ENCODE assay signal across 12 cellular contexts in the genomic region with DNA sequence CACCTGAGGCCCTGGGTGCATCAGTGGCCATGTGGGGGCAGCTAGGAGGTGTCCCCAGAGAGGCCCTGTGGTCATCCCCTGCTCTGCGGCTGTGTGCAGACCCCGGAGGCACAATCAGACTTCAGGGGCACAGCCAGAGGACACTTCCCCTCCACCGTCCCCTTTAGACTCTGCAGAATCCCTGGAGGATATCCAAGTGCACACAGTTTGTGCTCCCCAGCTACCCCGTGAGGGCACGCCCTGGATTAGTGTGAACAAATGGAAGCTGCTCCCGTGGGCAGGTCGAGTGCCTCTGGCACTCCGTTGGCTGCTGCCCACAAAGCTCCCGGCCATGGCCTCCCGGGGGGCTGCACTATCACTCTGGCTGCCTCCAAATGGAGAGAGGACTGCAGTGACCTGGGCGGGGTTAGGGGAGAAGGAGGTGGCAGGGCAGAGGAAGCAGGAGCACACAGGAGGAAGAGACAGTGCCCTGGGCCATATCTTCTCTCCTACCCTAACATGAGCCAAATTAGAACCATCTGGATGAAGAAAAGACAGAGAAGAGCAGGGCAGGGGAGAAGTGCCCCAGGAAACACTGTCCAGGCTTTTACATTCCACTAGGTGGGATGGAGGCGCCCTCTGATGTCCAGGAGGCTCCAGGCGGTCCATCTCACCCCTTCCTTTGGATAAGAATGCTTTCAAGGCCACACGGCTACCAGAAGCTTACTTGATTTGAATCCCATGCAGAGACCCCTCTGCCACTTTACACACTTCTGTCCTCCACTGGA. TPM values are rescaled to one million over a fixed set of nuclear protein-coding genes. Genes with fewer than 3 reads are reported as not detected.
DNase-seq lines count a peak whose midpoint lies in the region; ATAC-seq, FAIRE-seq and TF ChIP-seq lines count a peak whose summit lies in the region.
"Had no signal": no experiment of that assay in that cellular context is flagged by ENCODE, and none has a peak within 500 bp of the region (broad histone marks: within the 10 kb centered on the region; RNA-seq: fewer than 3 reads in every experiment).

No MANE protein-coding gene starts in this region.

- peaks cover 15% of the 10 kb centered on the region for H3K9me3 ChIP-seq in HepG2 (ENCODE audit: low read length)
- H3K9me3 ChIP-seq in right lobe of liver: no peaks in the 10 kb centered on the region
- peaks cover 9% of the 10 kb centered on the region for H3K9me3 ChIP-seq in Panc1 (ENCODE audit: control insufficient read depth, insufficient read depth, low read depth, low read length)

- peaks cover 10% of the 10 kb centered on the region for H3K9me3 Mint-ChIP-seq in endothelial cell (ENCODE audit: unreplicated experiment)
- peaks cover 3% of the 10 kb centered on the region for H3K9me3 Mint-ChIP-seq in natural killer cell treated with Interleukin-12 subunit alpha and Interleukin-12 subunit beta and Interleukin-15 and Interleukin-18, amount 100 ng/mL, for 72 hours

- H3K27me3 ChIP-seq in HepG2 (ENCODE audit: control insufficient read depth in 1 of 2, insufficient read depth in 2 of 2, low read length in 2 of 2) (peaks cover 0 to 2% of the 10 kb centered on the region in 2 experiments; a peak in 2 of 5 replicates), right lobe of liver (no peaks in the 10 kb centered on the region), Panc1 (ENCODE audit: control insufficient read depth, insufficient read depth, low read length) (no peaks in the 10 kb centered on the region)
- H3K27me3 ChIP-seq: ascending aorta had no signal

- H3K4me1 Mint-ChIP-seq in endothelial cell (ENCODE audit: unreplicated experiment): peaks cover 15% of the 10 kb centered on the region
- peaks cover 9 to 11% of the 10 kb centered on the region in 2 donors for H3K4me1 Mint-ChIP-seq in natural killer cell treated with Interleukin-12 subunit alpha and Interleukin-12 subunit beta and Interleukin-15 and Interleukin-18, amount 100 ng/mL, for 72 hours (ENCODE audit: low read depth in 2 of 2)

- TF ChIP-seq EP300 in HepG2 (IDR thresholded peaks at IDR 0.05; ENCODE audit: low read depth in 2 of 2, low read length in 2 of 2): no peak
- no peak for TF ChIP-seq EP300 in HepG2 (CRISPR knock-in tag; IDR thresholded peaks at IDR 0.05; ENCODE audit: borderline replicate concordance)

- no peak overlapping the region for H2AFZ ChIP-seq in HepG2 (ENCODE audit: low read length)

- H3K27me3 Mint-ChIP-seq in endothelial cell (ENCODE audit: unreplicated experiment): no peaks in the 10 kb centered on the region
- H3K27me3 Mint-ChIP-seq in natural killer cell treated with Interleukin-12 subunit alpha and Interleukin-12 subunit beta and Interleukin-15 and Interleukin-18, amount 100 ng/mL, for 72 hours: no peaks in the 10 kb centered on the region

- no peaks in the 10 kb centered on the region for H4K20me1 ChIP-seq in HepG2 (ENCODE audit: insufficient read depth, low read length)

- intact Hi-C loops in HepG2 (cut with micrococcal nuclease; ENCODE audit: unreplicated experiment): no loop called here
- intact Hi-C loops in right lobe of liver (cut with DNase I): no loop called here
- intact Hi-C loops in Panc1 (cut with micrococcal nuclease; ENCODE audit: unreplicated experiment): no loop called here

- 13% methylated on average over 11 of the region's 14 CpGs for WGBS in HepG2 (ENCODE audit: low lambda C conversion rate)
- WGBS in right lobe of liver (ENCODE audit: insufficient coverage, low coverage, low lambda C conversion rate, missing lambda C conversion rate): 80% methylated on average over 1 of the region's 14 CpGs

- ATAC-seq in HepG2 (0 out of 3 replicates have a peak, but pooled peaks have one; percentile 7), right lobe of liver (no peak), Panc1 (peak; percentile 52; the same call in 1 of the 2 replicates), HG03196 (IDR thresholded peaks at IDR 0.05; ENCODE audit: unreplicated experiment) (no peak)
- ATAC-seq in natural killer cell treated with Interleukin-12 subunit alpha and Interleukin-12 subunit beta and Interleukin-15 and Interleukin-18, amount 100 ng/mL, for 72 hours: no peak

- H3K4me2 ChIP-seq in HepG2 (ENCODE audit: low read depth, low read length): peak overlapping the region; percentile 61

- BruUV-seq in HepG2 (replicated peaks; lab: Mats Ljungman, UMichigan): no TSS peak
- BruUV-seq in Panc1 (replicated peaks; lab: Mats Ljungman, UMichigan): no TSS peak

- H3K36me3 Mint-ChIP-seq in endothelial cell (ENCODE audit: low read depth, unreplicated experiment): peaks cover 8% of the 10 kb centered on the region
- peaks cover 10% of the 10 kb centered on the region for H3K36me3 Mint-ChIP-seq in natural killer cell treated with Interleukin-12 subunit alpha and Interleukin-12 subunit beta and Interleukin-15 and Interleukin-18, amount 100 ng/mL, for 72 hours

- no peak for DNase-seq in HepG2 (ENCODE audit: low spot score)
- DNase-seq in right lobe of liver: no peak
- no peak for DNase-seq in Panc1 (ENCODE audit: low read depth, low spot score)
- no peak for DNase-seq in endothelial cell (ENCODE audit: low spot score)
- DNase-seq in natural killer cell treated with Interleukin-12 subunit alpha and Interleukin-12 subunit beta and Interleukin-15 and Interleukin-18, amount 100 ng/mL, for 72 hours (ENCODE audit: low spot score): no peak
- DNase-seq in nucleus accumbens (lab: John Stamatoyannopoulos, UW): no peak
- no peak for DNase-seq in stimulated activated CD4-positive, alpha-beta T cell treated with anti-CD3 and anti-CD28 coated beads, Interleukin-2, amount 100 ng/mL, for 48 hours
- DNase-seq: CD8-positive, alpha-beta memory T cell; NCI-H2029 treated with DMSO at 0.1 percent for 48 hours; SHP77 treated with DMSO at 0.1 percent for 48 hours had no signal

- H3K4me3 ChIP-seq in HepG2 (replicated peaks in 1 of 3; ENCODE audit: insufficient read depth in 1 of 3, low read depth in 2 of 3, low read length in 3 of 3): no peak overlapping the region; a peak in 1 of 6 replicates
- no peak overlapping the region for H3K4me3 ChIP-seq in right lobe of liver
- H3K4me3 ChIP-seq in Panc1 (ENCODE audit: low read depth in 2 of 2, low read length in 2 of 2): no peak overlapping the region
- H3K4me3 ChIP-seq: ascending aorta had no signal

- H3K27ac ChIP-seq in HepG2 (ENCODE audit: extremely low read length, insufficient read depth, low read length) (no peak overlapping the region), right lobe of liver (no peak overlapping the region), Panc1 (ENCODE audit: low read length) (no peak overlapping the region)
- H3K27ac ChIP-seq: ascending aorta had no signal

- no peak overlapping the region for H3K9ac ChIP-seq in HepG2 (ENCODE audit: insufficient read depth, low read depth, low read length)

- TF ChIP-seq CTCF in HepG2 (CRISPR knock-in tag; IDR thresholded peaks at IDR 0.05): peak; percentile 41
- peak in 1 of 4 donors; percentile 4 for TF ChIP-seq CTCF in right lobe of liver (IDR thresholded peaks at IDR 0.05)
- TF ChIP-seq CTCF in Panc1 (IDR thresholded peaks at IDR 0.05): no peak; the same call in 1 of the 2 replicates
- TF ChIP-seq CTCF in endothelial cell (IDR thresholded peaks at IDR 0.05; ENCODE audit: unreplicated experiment): no peak

- CTCF ChIA-PET in HepG2 (lab: Yijun Ruan, JAX; ENCODE audit: low intra/inter-chr PET ratio, low total read pairs): no interaction called here
- CTCF ChIA-PET in Panc1 (lab: Charles Lee): interaction anchor here (0.6 kb wide), 1 partner anchor 169 kb away, joined by 3 read pairs; no protein-coding TSS in a partner anchor

- no peak for FAIRE-seq in HepG2 (lab: Jason Lieb, UNC)

- POLR2A ChIA-PET in HepG2 (lab: Yijun Ruan, JAX): no interaction called here
- POLR2A ChIA-PET in Panc1 (lab: Charles Lee): no interaction called here

- no peak for TF ChIP-seq RAD21 in HepG2 (CRISPR knock-in tag; IDR thresholded peaks at IDR 0.05)

- no peak overlapping the region for H3K27ac Mint-ChIP-seq in endothelial cell (ENCODE audit: unreplicated experiment)
- no peak overlapping the region for H3K27ac Mint-ChIP-seq in natural killer cell treated with Interleukin-12 subunit alpha and Interleukin-12 subunit beta and Interleukin-15 and Interleukin-18, amount 100 ng/mL, for 72 hours

- H3K79me2 ChIP-seq in HepG2 (ENCODE audit: insufficient read depth, low read length): no peaks in the 10 kb centered on the region

- H3K4me3 Mint-ChIP-seq in endothelial cell (ENCODE audit: unreplicated experiment): peak overlapping the region; percentile 23
- no peak overlapping the region for H3K4me3 Mint-ChIP-seq in natural killer cell treated with Interleukin-12 subunit alpha and Interleukin-12 subunit beta and Interleukin-15 and Interleukin-18, amount 100 ng/mL, for 72 hours
- H3K4me3 Mint-ChIP-seq: CD8-positive, alpha-beta memory T cell had no signal

- in situ Hi-C loops in HepG2 (cut with HindIII; ENCODE audit: extremely low pct_ligation_motif_present, low pct_unique_long_range_greater_than_20kb) (no loop called here), Panc1 (cut with HindIII; ENCODE audit: low pct_unique_long_range_greater_than_20kb, low sequenced_read_pairs) (loop anchor here (5.0 kb wide), 1 partner anchor 53 kb away; no protein-coding TSS in a partner anchor)

- no peak for TF ChIP-seq POLR2A in HepG2 (IDR thresholded peaks at IDR 0.05; ENCODE audit: insufficient read depth in 1 of 2, low read depth in 2 of 2, low read length in 2 of 2)
- TF ChIP-seq POLR2A in right lobe of liver (IDR thresholded peaks at IDR 0.05): no peak

- no peaks in the 10 kb centered on the region for H3K36me3 ChIP-seq in HepG2 (replicated peaks in 1 of 2; ENCODE audit: control insufficient read depth in 1 of 2, insufficient read depth in 2 of 2, low read length in 2 of 2)
- H3K36me3 ChIP-seq in right lobe of liver: no peaks in the 10 kb centered on the region
- no peaks in the 10 kb centered on the region for H3K36me3 ChIP-seq in Panc1 (ENCODE audit: control insufficient read depth, insufficient read depth, low read length)
- H3K36me3 ChIP-seq: ascending aorta had no signal

- H3K4me1 ChIP-seq in HepG2 (ENCODE audit: insufficient read depth, low read length) (peaks cover 23% of the 10 kb centered on the region), right lobe of liver (peaks cover 0 to 3% (median 1%) of the 10 kb centered on the region in 4 donors), Panc1 (ENCODE audit: control insufficient read depth, insufficient read depth, low read length) (peaks cover 13% of the 10 kb centered on the region; the same call in 1 of the 2 replicates)

RNA-seq across cellular contexts. Expression of gene ACAD9, which starts 29.5 kb away (rescaled TPM):
- total RNA-seq in HepG2 (2016; rRNA removed; fragmentation: Illumina TruSeq; extraction: Trizol) (37.3 and 38.2 TPM in 2 replicates), right lobe of liver (10 to 100 TPM; 28.5 to 36.9 (median 28.9) TPM), Panc1 (2021; ENCODE audit: unreplicated experiment) (70.9 TPM), endothelial cell (ENCODE audit: unreplicated experiment) (46.5 TPM)
- total RNA-seq in HepG2 (2016; cell fraction: cytosol; rRNA removed; fragmentation: Illumina TruSeq; extraction: Trizol; ENCODE audit: low read depth): 8.1 and 10.8 TPM in 2 replicates
- total RNA-seq in HepG2 (2016; cell fraction: insoluble cytoplasmic fraction; rRNA removed; fragmentation: Illumina TruSeq; extraction: Trizol): 39.1 and 39.5 TPM in 2 replicates
- 11.6 and 12.1 TPM in 2 replicates for total RNA-seq in HepG2 (2016; cell fraction: membrane; rRNA removed; fragmentation: Illumina TruSeq; extraction: Trizol)
- total RNA-seq in HepG2 (2016; cell fraction: nucleus; rRNA removed; fragmentation: Illumina TruSeq; extraction: Trizol): 44.5 and 48.5 TPM in 2 replicates
- polyA plus RNA-seq in HepG2 (2011; rRNA removed): 15.3 and 16.7 TPM in 2 replicates
- polyA plus RNA-seq in HepG2 (2011; cell fraction: cytosol; rRNA removed): 12.8 and 15.9 TPM in 2 replicates
- polyA plus RNA-seq in HepG2 (2011; cell fraction: nucleus; rRNA removed): 45.5 and 47.0 TPM in 2 replicates
- polyA plus RNA-seq in HepG2 (2012): 8.2 and 9.0 TPM in 2 replicates
- 4.2 and 5.4 TPM in 2 replicates for polyA plus RNA-seq in HepG2 (2016; cell fraction: cytosol; fragmentation: Illumina TruSeq; extraction: Trizol; ENCODE audit: low read depth)
- 34.4 and 38.2 TPM in 2 replicates for polyA plus RNA-seq in HepG2 (2016; cell fraction: insoluble cytoplasmic fraction; fragmentation: Illumina TruSeq; extraction: Trizol; ENCODE audit: low read depth)
- polyA plus RNA-seq in HepG2 (2016; cell fraction: membrane; fragmentation: Illumina TruSeq; extraction: Trizol; ENCODE audit: low read depth): 6.2 and 6.9 TPM in 2 replicates
- 43.1 and 43.8 TPM in 2 replicates for polyA plus RNA-seq in HepG2 (2016; cell fraction: nucleus; fragmentation: Illumina TruSeq; extraction: Trizol; ENCODE audit: insufficient read depth, low read depth)
- polyA minus RNA-seq in HepG2 (2011; rRNA and poly(A)+ RNA removed; ENCODE audit: low replicate concordance): 54.0 and 100 TPM in 2 replicates
- 8.7 and 11.3 TPM in 2 replicates for polyA minus RNA-seq in HepG2 (2011; cell fraction: cytosol; rRNA and poly(A)+ RNA removed)
- 62.3 and 66.0 TPM in 2 replicates for polyA minus RNA-seq in HepG2 (2011; cell fraction: nucleus; rRNA and poly(A)+ RNA removed)
- 56.0 TPM for polyA plus RNA-seq in Panc1 (2012; ENCODE audit: insufficient read length)
- total RNA-seq in natural killer cell treated with Interleukin-12 subunit alpha and Interleukin-12 subunit beta and Interleukin-15 and Interleukin-18, amount 100 ng/mL, for 72 hours: 100 to 1,000 TPM in 1 of 2 donors, 10 to 100 TPM in 1; 50.6 to 143 TPM

Comparison
In these comparisons a context has a peak if more than half of its experiments do, and no peak if none do; other contexts are left out.
1. ATAC-seq: peak in HepG2 (single experiment) and Panc1 (single experiment); none in right lobe of liver (0 of 4), natural killer cell treated with Interleukin-12 subunit alpha and Interleukin-12 subunit beta and Interleukin-15 and Interleukin-18, amount 100 ng/mL, for 72 hours (0 of 2) and HG03196 (single experiment).